ENCODE assay signal across 1 cellular context in genomic region chr11:64043545-64043944, GRCh38.
TF ChIP-seq lines count a peak whose summit lies in the region.

No MANE protein-coding gene starts in this region.

TF ChIP-seq in K562, 482 proteins besides CTCF, POLR2A, EP300 and RAD21 (continued from another document):
- TF ChIP-seq, protein P1, sequence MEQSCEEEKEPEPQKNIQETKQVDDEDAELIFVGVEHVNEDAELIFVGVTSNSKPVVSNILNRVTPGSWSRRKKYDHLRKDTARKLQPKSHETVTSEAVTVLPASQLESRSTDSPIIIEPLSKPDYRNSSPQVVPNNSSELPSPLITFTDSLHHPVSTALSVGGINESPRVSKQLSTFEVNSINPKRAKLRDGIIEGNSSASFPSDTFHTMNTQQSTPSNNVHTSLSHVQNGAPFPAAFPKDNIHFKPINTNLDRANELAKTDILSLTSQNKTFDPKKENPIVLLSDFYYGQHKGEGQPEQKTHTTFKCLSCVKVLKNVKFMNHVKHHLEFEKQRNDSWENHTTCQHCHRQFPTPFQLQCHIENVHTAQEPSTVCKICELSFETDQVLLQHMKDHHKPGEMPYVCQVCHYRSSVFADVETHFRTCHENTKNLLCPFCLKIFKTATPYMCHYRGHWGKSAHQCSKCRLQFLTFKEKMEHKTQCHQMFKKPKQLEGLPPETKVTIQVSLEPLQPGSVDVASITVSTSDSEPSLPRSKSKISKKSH (CRISPR knock-in tag; IDR thresholded peaks at IDR 0.05): no peak
- no peak for TF ChIP-seq FOXJ3 (CRISPR knock-in tag; IDR thresholded peaks at IDR 0.05)
- TF ChIP-seq KDM1A (IDR thresholded peaks at IDR 0.05): peak in 1 of 2 experiments; percentile 11; a peak in 1 of 4 replicates
- no peak for TF ChIP-seq PPARD (CRISPR knock-in tag; IDR thresholded peaks at IDR 0.05)
- no peak for TF ChIP-seq EHMT2 (IDR thresholded peaks at IDR 0.05)
- TF ChIP-seq TRIM24 (IDR thresholded peaks at IDR 0.05): no peak
- TF ChIP-seq GABPB1 (CRISPR knock-in tag; IDR thresholded peaks at IDR 0.05): no peak
- no peak for TF ChIP-seq PTRF (tag; IDR thresholded peaks at IDR 0.05)
- TF ChIP-seq ASH1L (IDR thresholded peaks at IDR 0.05; ENCODE audit: borderline replicate concordance, low read depth, partially characterized antibody): no peak
- no peak for TF ChIP-seq RAD51 (IDR thresholded peaks at IDR 0.05; ENCODE audit: borderline replicate concordance, low read depth)
- TF ChIP-seq, protein P2, sequence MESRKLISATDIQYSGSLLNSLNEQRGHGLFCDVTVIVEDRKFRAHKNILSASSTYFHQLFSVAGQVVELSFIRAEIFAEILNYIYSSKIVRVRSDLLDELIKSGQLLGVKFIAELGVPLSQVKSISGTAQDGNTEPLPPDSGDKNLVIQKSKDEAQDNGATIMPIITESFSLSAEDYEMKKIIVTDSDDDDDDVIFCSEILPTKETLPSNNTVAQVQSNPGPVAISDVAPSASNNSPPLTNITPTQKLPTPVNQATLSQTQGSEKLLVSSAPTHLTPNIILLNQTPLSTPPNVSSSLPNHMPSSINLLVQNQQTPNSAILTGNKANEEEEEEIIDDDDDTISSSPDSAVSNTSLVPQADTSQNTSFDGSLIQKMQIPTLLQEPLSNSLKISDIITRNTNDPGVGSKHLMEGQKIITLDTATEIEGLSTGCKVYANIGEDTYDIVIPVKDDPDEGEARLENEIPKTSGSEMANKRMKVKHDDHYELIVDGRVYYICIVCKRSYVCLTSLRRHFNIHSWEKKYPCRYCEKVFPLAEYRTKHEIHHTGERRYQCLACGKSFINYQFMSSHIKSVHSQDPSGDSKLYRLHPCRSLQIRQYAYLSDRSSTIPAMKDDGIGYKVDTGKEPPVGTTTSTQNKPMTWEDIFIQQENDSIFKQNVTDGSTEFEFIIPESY (CRISPR knock-in tag; IDR thresholded peaks at IDR 0.05): no peak
- TF ChIP-seq PHF21A (IDR thresholded peaks at IDR 0.05; ENCODE audit: borderline replicate concordance, low read depth): no peak
- TF ChIP-seq RBM25 (IDR thresholded peaks at IDR 0.05; ENCODE audit: low read depth, low read length, severe bottlenecking): peak; percentile 80
- TF ChIP-seq BCOR (IDR thresholded peaks at IDR 0.05): peak; percentile 66
